ENCODE assay signal across 17 cellular contexts in genomic region chr14:32109676-32110075, GRCh38. TPM values are rescaled to one million over a fixed set of nuclear protein-coding genes. Genes with fewer than 3 reads are reported as not detected.
DNase-seq lines count a peak whose midpoint lies in the region; TF ChIP-seq lines count a peak whose summit lies in the region.
"Had no signal": no experiment of that assay in that cellular context is flagged by ENCODE, and none has a peak within 500 bp of the region (broad histone marks: within the 10 kb centered on the region; RNA-seq: fewer than 3 reads in every experiment).

No MANE protein-coding gene starts in this region.

- no peak; a peak in 1 of 4 replicates for TF ChIP-seq EP300 in SK-N-SH (IDR thresholded peaks at IDR 0.05; ENCODE audit: borderline replicate concordance in 1 of 2, low read depth in 1 of 2, low read length in 1 of 2)

- CTCF ChIA-PET in SK-N-SH (lab: Yijun Ruan, JAX) = interaction anchor here (0.7 to 1.3 kb wide), 4 partner anchors 93 to 450 kb away, joined by 3 read pairs; partner anchors contain the start of gene RNU6-7

- H3K9ac ChIP-seq in SK-N-SH (peak overlapping the region; percentile 22; the same call in 1 of the 2 replicates), skeletal muscle satellite cell (ENCODE audit: low read depth, low read length) (no peak overlapping the region)

- DNase-seq in GM03348 (ENCODE audit: low spot score) (peak; percentile 70), SK-N-SH (no peak), fibroblast of peridontal ligament (ENCODE audit: extremely low read depth) (peak; percentile 70), NCI-H187 (lab: John Stamatoyannopoulos, UW) (no peak), LoVo (ENCODE audit: low spot score) (no peak), NCI-H524 (lab: John Stamatoyannopoulos, UW) (no peak)
- DNase-seq: activated CD8-positive, alpha-beta T cell treated with anti-CD3 and anti-CD28 coated beads for 36 hours; activated gamma-delta T cell; heart right ventricle; left cardiac atrium; NCI-H1417; NCI-H2227 treated with DMSO at 0.1 percent for 48 hours; stimulated activated CD4-positive, alpha-beta T cell treated with anti-CD3 and anti-CD28 coated beads, Interleukin-1b, Interleukin-23, amount 100 ng/mL, for 48 hours; tibial artery had no signal

- peaks cover 96% of the 10 kb centered on the region for H3K79me2 ChIP-seq in SK-N-SH (ENCODE audit: insufficient read depth)

- 17% methylated on average over 5 of the region's 5 CpGs for WGBS in SK-N-SH (ENCODE audit: low lambda C conversion rate)

- TF ChIP-seq RAD21 in SK-N-SH (IDR thresholded peaks at IDR 0.05; ENCODE audit: low read length) = no peak

- POLR2A ChIA-PET in SK-N-SH (lab: Yijun Ruan, JAX) = no interaction called here

- no peaks in the 10 kb centered on the region for H3K9me2 ChIP-seq in SK-N-SH

- H3K27me3 ChIP-seq in SK-N-SH (ENCODE audit: insufficient read depth) = no peaks in the 10 kb centered on the region
- no peaks in the 10 kb centered on the region for H3K27me3 ChIP-seq in skeletal muscle satellite cell (ENCODE audit: control insufficient read depth, insufficient read depth, low read length)
- H3K27me3 ChIP-seq: breast epithelium, heart right ventricle, tibial artery had no signal

- H3K4me2 ChIP-seq in SK-N-SH = peak overlapping the region; percentile 61
- H3K4me2 ChIP-seq in skeletal muscle satellite cell (ENCODE audit: low read length) = peak overlapping the region; percentile 32

- no peak overlapping the region for H2AFZ ChIP-seq in SK-N-SH (ENCODE audit: low read depth)

- no peak for TF ChIP-seq CTCF in SK-N-SH (IDR thresholded peaks at IDR 0.05)

- H3K4me3 ChIP-seq in SK-N-SH (ENCODE audit: low read depth in 2 of 2, low read length in 1 of 2) = no peak overlapping the region
- H3K4me3 ChIP-seq in skeletal muscle satellite cell (ENCODE audit: low read length) = no peak overlapping the region
- H3K4me3 ChIP-seq: breast epithelium, heart right ventricle, K562, tibial artery had no signal

- peak overlapping the region; percentile 18 to 83 for H3K27ac ChIP-seq in SK-N-SH (ENCODE audit: low read depth in 2 of 2, low read length in 1 of 2)
- H3K27ac ChIP-seq: breast epithelium, heart right ventricle, tibial artery had no signal

- H4K20me1 ChIP-seq in SK-N-SH (ENCODE audit: insufficient read depth) = peaks cover 85% of the 10 kb centered on the region

- H3F3A ChIP-seq in SK-N-SH (replicated peaks; ENCODE audit: insufficient read depth) = peaks cover 35% of the 10 kb centered on the region

- H3K36me3 ChIP-seq in SK-N-SH (replicated peaks in 1 of 2; ENCODE audit: control insufficient read depth in 1 of 2, insufficient read depth in 2 of 2, low read length in 1 of 2) (peaks cover 11 to 38% of the 10 kb centered on the region in 2 experiments), skeletal muscle satellite cell (ENCODE audit: insufficient read depth, low read length) (peaks cover 6% of the 10 kb centered on the region)
- H3K36me3 ChIP-seq: breast epithelium, tibial artery had no signal

- H3K9me3 ChIP-seq in SK-N-SH (no peaks in the 10 kb centered on the region), skeletal muscle satellite cell (replicated peaks; ENCODE audit: low read length) (no peaks in the 10 kb centered on the region)
- H3K9me3 ChIP-seq: breast epithelium, heart right ventricle, tibial artery had no signal

- peaks cover 0 to 9% of the 10 kb centered on the region in 2 experiments; a peak in 2 of 4 replicates for H3K4me1 ChIP-seq in SK-N-SH (ENCODE audit: control insufficient read depth in 1 of 2, insufficient read depth in 2 of 2, low read depth in 1 of 2, low read length in 1 of 2)
- H3K4me1 ChIP-seq in skeletal muscle satellite cell (ENCODE audit: control insufficient read depth, insufficient read depth, low read length) = peaks cover 7% of the 10 kb centered on the region
- H3K4me1 ChIP-seq: breast epithelium had no signal

TF ChIP-seq in SK-N-SH, 30 proteins besides CTCF, POLR2A, EP300 and RAD21:
- TF ChIP-seq USF1 (IDR thresholded peaks at IDR 0.05; ENCODE audit: borderline replicate concordance, low read depth) (no peak), SMC3 (IDR thresholded peaks at IDR 0.05; ENCODE audit: low read depth, low read length) (no peak), SIN3A (IDR thresholded peaks at IDR 0.05; ENCODE audit: borderline replicate concordance, low read depth, low read length) (no peak), YY1 (IDR thresholded peaks at IDR 0.05; ENCODE audit: low read depth) (no peak), TCF12 (IDR thresholded peaks at IDR 0.05) (peak; percentile 73), GABPA (IDR thresholded peaks at IDR 0.05; ENCODE audit: low read depth) (no peak), TEAD4 (IDR thresholded peaks at IDR 0.05; ENCODE audit: borderline replicate concordance, insufficient read depth) (0 out of 2 replicates have a peak, but pooled peaks have one; percentile 47), NFIC (IDR thresholded peaks at IDR 0.05; ENCODE audit: borderline replicate concordance) (peak; percentile 45; the same call in 1 of the 2 replicates), RXRA (IDR thresholded peaks at IDR 0.05; ENCODE audit: borderline replicate concordance, low read depth) (peak; percentile 19; the same call in 1 of the 2 replicates), JUND (IDR thresholded peaks at IDR 0.05) (peak; percentile 55; the same call in 1 of the 2 replicates), FOXM1 (IDR thresholded peaks at IDR 0.05; ENCODE audit: low read depth) (no peak), PBX3 (IDR thresholded peaks at IDR 0.05) (peak; percentile 72), REST (IDR thresholded peaks at IDR 0.05; ENCODE audit: low read depth, low read length) (no peak), POLR2AphosphoS5 (IDR thresholded peaks at IDR 0.05; ENCODE audit: low read depth, low read length) (no peak), FOSL2 (IDR thresholded peaks at IDR 0.05; ENCODE audit: borderline replicate concordance, low read depth) (peak; percentile 63; the same call in 1 of the 2 replicates), RCOR1 (IDR thresholded peaks at IDR 0.05; ENCODE audit: low read length) (no peak), EZH2phosphoT487 (IDR thresholded peaks at IDR 0.05; ENCODE audit: borderline replicate concordance, low read depth) (no peak)

RNA-seq across cellular contexts. Expression of gene ARHGAP5, which starts 32.6 kb away (rescaled TPM):
- 7.2 and 11.1 TPM in 2 replicates for polyA plus RNA-seq in SK-N-SH (2012; rRNA removed)
- 14.8 and 18.0 TPM in 2 replicates for polyA plus RNA-seq in SK-N-SH (2012; cell fraction: cytosol; rRNA removed)
- 3.8 and 12.3 TPM in 2 replicates for polyA plus RNA-seq in SK-N-SH (2012; cell fraction: nucleus; rRNA removed)
- 35.6 and 46.1 TPM in 2 replicates for total RNA-seq in skeletal muscle satellite cell (2012; rRNA removed)

Comparison
In these comparisons a context has a peak if more than half of its experiments do, and no peak if none do; other contexts are left out.
1. DNase-seq: peak in GM03348 (single experiment) and fibroblast of peridontal ligament (single experiment); none in SK-N-SH (single experiment), NCI-H187 (0 of 2), LoVo (single experiment) and NCI-H524 (0 of 2).